In genomic region chr1:177984761-177985160, GRCh38 we compare ENCODE assay signal across 18 cellular contexts. TPM values are rescaled to one million over a fixed set of nuclear protein-coding genes. Genes with fewer than 3 reads are reported as not detected.
A peak's percentile ranks its signal among the peaks of the same experiment; 100 is the strongest.
DNase-seq lines count a peak whose midpoint lies in the region; ATAC-seq and TF ChIP-seq lines count a peak whose summit lies in the region.
"Had no signal": no experiment of that assay in that cellular context is flagged by ENCODE, and none has a peak within 500 bp of the region (broad histone marks: within the 10 kb centered on the region; RNA-seq: fewer than 3 reads in every experiment).

No MANE protein-coding gene starts in this region.

- TF ChIP-seq CTCF in mammary epithelial cell (conservative IDR thresholded peaks at IDR 0.05 in 1 of 2, IDR thresholded peaks at IDR 0.05 in 1 of 2; ENCODE audit: extremely low read depth in 1 of 2, insufficient read depth in 1 of 2, low read depth in 1 of 2, low read length in 2 of 2) (no peak), breast epithelium (IDR thresholded peaks at IDR 0.05) (no peak), hepatocyte (IDR thresholded peaks at IDR 0.05; ENCODE audit: poor library complexity) (no peak), heart left ventricle (IDR thresholded peaks at IDR 0.05) (no peak)

- H3K14ac ChIP-seq in neuronal stem cell (ENCODE audit: low read length): no peak overlapping the region

- no peaks in the 10 kb centered on the region for H3K36me3 ChIP-seq in mammary epithelial cell (ENCODE audit: insufficient read depth, low read length)
- H3K36me3 ChIP-seq in breast epithelium: no peaks in the 10 kb centered on the region
- H3K36me3 ChIP-seq in hepatocyte (replicated peaks; ENCODE audit: insufficient read depth, low read depth): no peaks in the 10 kb centered on the region
- no peaks in the 10 kb centered on the region for H3K36me3 ChIP-seq in neuronal stem cell (replicated peaks in 1 of 2; ENCODE audit: control insufficient read depth in 2 of 2, insufficient read depth in 2 of 2, low read length in 2 of 2)
- H3K36me3 ChIP-seq in heart left ventricle: no peaks in the 10 kb centered on the region
- H3K36me3 ChIP-seq: BE2C, MG63 had no signal

- no peak overlapping the region for H2BK15ac ChIP-seq in neuronal stem cell (ENCODE audit: low read length)

- no peak overlapping the region for H3K4me3 ChIP-seq in mammary epithelial cell (replicated peaks in 1 of 3; ENCODE audit: insufficient read depth in 1 of 3, low read depth in 2 of 3, low read length in 3 of 3)
- H3K4me3 ChIP-seq in breast epithelium: no peak overlapping the region
- no peak overlapping the region for H3K4me3 ChIP-seq in hepatocyte
- H3K4me3 ChIP-seq in neuronal stem cell (ENCODE audit: low read length in 2 of 2): no peak overlapping the region
- H3K4me3 ChIP-seq in heart left ventricle: no peak overlapping the region
- H3K4me3 ChIP-seq: GM12878, MG63, PC-9 had no signal

- H3K27me3 ChIP-seq in mammary epithelial cell (ENCODE audit: insufficient read depth, low read length) (no peaks in the 10 kb centered on the region), breast epithelium (no peaks in the 10 kb centered on the region), hepatocyte (no peaks in the 10 kb centered on the region), neuronal stem cell (ENCODE audit: control insufficient read depth in 3 of 3, insufficient read depth in 3 of 3, low read depth in 1 of 3, low read length in 3 of 3) (no peaks in the 10 kb centered on the region), heart left ventricle (no peaks in the 10 kb centered on the region)
- H3K27me3 ChIP-seq: BE2C, MG63 had no signal

- 0% methylated on average over 1 of the region's 1 CpG for WGBS in mammary epithelial cell (ENCODE audit: low coverage, missing lambda C conversion rate)
- WGBS in hepatocyte (ENCODE audit: low lambda C conversion rate, missing lambda C conversion rate): 77% methylated on average over 1 of the region's 1 CpG
- WGBS in neuronal stem cell (ENCODE audit: extremely low coverage in 2 of 2, insufficient read length in 2 of 2, insufficient replicate concordance in 1 of 2), 2 donors: no CpG with 5 or more reads among the region's 1 CpG
- WGBS in heart left ventricle, 4 donors: 75 to 100% (median 91%) methylated on average over 1 of the region's 1 CpG

- dilution Hi-C loops in mammary epithelial cell (cut with HindIII; ENCODE audit: low sequenced_read_pairs): no loop called here

- H2BK5ac ChIP-seq in neuronal stem cell (ENCODE audit: low read length): no peak overlapping the region

- DNase-seq in mammary epithelial cell (peak; percentile 52), breast epithelium (ENCODE audit: low spot score in 2 of 2) (no peak), hepatocyte (ENCODE audit: low spot score) (no peak), neuronal stem cell (ENCODE audit: low spot score) (no peak), foreskin melanocyte (no peak), heart left ventricle (no peak)
- DNase-seq: ACHN; BE2C; CD8-positive, alpha-beta memory T cell; DMS79; GDM1; KG1; NCI-H2029; PC-9 had no signal

- H2AK5ac ChIP-seq in neuronal stem cell (ENCODE audit: low read depth, low read length): no peak overlapping the region

- CTCF ChIA-PET in mammary epithelial cell (lab: Charles Lee; ENCODE audit: low non-redundant PET): interaction anchor here (0.7 kb wide), 1 partner anchor 110 kb away, joined by 4 read pairs; no protein-coding TSS in a partner anchor

- in situ Hi-C loops in mammary epithelial cell (cut with MboI; ENCODE audit: low sequenced_read_pairs in 2 of 2): no loop called here

- intact Hi-C loops in mammary epithelial cell (cut with micrococcal nuclease) (no loop called here), breast epithelium (cut with DNase I; ENCODE audit: low total_unique reads) (no loop called here), heart left ventricle (cut with DNase I) (loop anchor here in 1 of 10 donors (5.0 kb wide), 1 partner anchor 43 kb away; no protein-coding TSS in a partner anchor)

- H3K27ac ChIP-seq in mammary epithelial cell (ENCODE audit: insufficient read depth, low read depth, low read length): no peak overlapping the region
- H3K27ac ChIP-seq in breast epithelium: no peak overlapping the region
- no peak overlapping the region for H3K27ac ChIP-seq in hepatocyte
- H3K27ac ChIP-seq in neuronal stem cell (replicated peaks; ENCODE audit: low read length): no peak overlapping the region
- no peak overlapping the region for H3K27ac ChIP-seq in heart left ventricle
- H3K27ac ChIP-seq: 22Rv1, PC-9 had no signal

- ATAC-seq in HG03280 (IDR thresholded peaks at IDR 0.05; ENCODE audit: unreplicated experiment) (no peak), heart left ventricle (no peak)
- ATAC-seq: GM12878 had no signal

- H2AFZ ChIP-seq in mammary epithelial cell (ENCODE audit: low read depth, low read length) (peak overlapping the region; percentile 66), hepatocyte (peak overlapping the region; percentile 75), neuronal stem cell (ENCODE audit: low read length) (peak overlapping the region; percentile 60)
- H2AFZ ChIP-seq: PC-9 had no signal

- H4K91ac ChIP-seq in neuronal stem cell (ENCODE audit: low read depth, low read length, poor library complexity): no peak overlapping the region

- H4K20me1 ChIP-seq in mammary epithelial cell (ENCODE audit: insufficient read depth, low read length) (no peaks in the 10 kb centered on the region), hepatocyte (ENCODE audit: insufficient read depth, poor library complexity, severe bottlenecking) (no peaks in the 10 kb centered on the region)

- H3K79me1 ChIP-seq in neuronal stem cell (ENCODE audit: low read depth, low read length): no peaks in the 10 kb centered on the region

- H4K8ac ChIP-seq in neuronal stem cell (ENCODE audit: low read depth, low read length): no peak overlapping the region

- H3K9ac ChIP-seq in mammary epithelial cell (ENCODE audit: insufficient read depth, low read length) (no peak overlapping the region), neuronal stem cell (ENCODE audit: low read depth, low read length, poor library complexity) (no peak overlapping the region)

- H3K79me2 ChIP-seq in mammary epithelial cell (ENCODE audit: insufficient read depth, low read length): no peaks in the 10 kb centered on the region
- H3K79me2 ChIP-seq in hepatocyte: no peaks in the 10 kb centered on the region

- BruUV-seq in mammary epithelial cell (replicated peaks; lab: Mats Ljungman, UMichigan): no TSS peak

- H3K9me2 ChIP-seq in hepatocyte (replicated peaks; ENCODE audit: insufficient read depth): no peaks in the 10 kb centered on the region

- peaks cover 21% of the 10 kb centered on the region for H3K4me1 ChIP-seq in mammary epithelial cell (ENCODE audit: insufficient read depth, low read length)
- no peaks in the 10 kb centered on the region for H3K4me1 ChIP-seq in breast epithelium
- no peaks in the 10 kb centered on the region for H3K4me1 ChIP-seq in hepatocyte (ENCODE audit: insufficient read depth)
- peaks cover 0 to 4% of the 10 kb centered on the region in 2 donors for H3K4me1 ChIP-seq in neuronal stem cell (ENCODE audit: control insufficient read depth in 2 of 2, insufficient read depth in 1 of 2, low read depth in 1 of 2, low read length in 2 of 2)
- peaks cover 0 to 27% (median 5%) of the 10 kb centered on the region in 12 donors for H3K4me1 ChIP-seq in heart left ventricle
- H3K4me1 ChIP-seq: BE2C had no signal

- no peak overlapping the region for H3K18ac ChIP-seq in neuronal stem cell (ENCODE audit: low read length)

- no peak overlapping the region for H3K23ac ChIP-seq in neuronal stem cell (ENCODE audit: low read depth, low read length, poor library complexity)

- TF ChIP-seq POLR2A in breast epithelium (IDR thresholded peaks at IDR 0.05) (no peak), heart left ventricle (IDR thresholded peaks at IDR 0.05) (no peak)

- H3K4ac ChIP-seq in neuronal stem cell (ENCODE audit: low read length): no peak overlapping the region

- H3K9me3 ChIP-seq in mammary epithelial cell (replicated peaks; ENCODE audit: insufficient read depth, low read length): no peaks in the 10 kb centered on the region
- H3K9me3 ChIP-seq in breast epithelium: peaks cover 0 to 4% of the 10 kb centered on the region in 2 donors
- H3K9me3 ChIP-seq in hepatocyte (ENCODE audit: low read depth): no peaks in the 10 kb centered on the region
- H3K9me3 ChIP-seq in neuronal stem cell (replicated peaks in 1 of 2; ENCODE audit: control insufficient read depth in 2 of 2, insufficient read depth in 1 of 2, low read depth in 1 of 2, low read length in 2 of 2): no peaks in the 10 kb centered on the region
- peaks cover 0 to 9% (median 0%) of the 10 kb centered on the region in 12 donors for H3K9me3 ChIP-seq in heart left ventricle
- H3K9me3 ChIP-seq: BE2C had no signal

- H2BK120ac ChIP-seq in neuronal stem cell (ENCODE audit: low read depth, low read length): no peak overlapping the region

- H2BK12ac ChIP-seq in neuronal stem cell (ENCODE audit: low read length): no peak overlapping the region

- H3K4me2 ChIP-seq in mammary epithelial cell (ENCODE audit: insufficient read depth, low read depth, low read length) (peak overlapping the region; percentile 50), hepatocyte (no peak overlapping the region), neuronal stem cell (ENCODE audit: insufficient read depth, low read length, poor library complexity, severe bottlenecking) (no peak overlapping the region)
- H3K4me2 ChIP-seq: PC-9 had no signal

RNA-seq across cellular contexts. Expression of gene SEC16B, which starts 14.9 kb away (rescaled TPM):
- total RNA-seq in mammary epithelial cell: under 1 TPM in 1 of 2 donors, not detected in 1; 0.83 TPM
- polyA plus RNA-seq in mammary epithelial cell: 0.99 TPM
- polyA minus RNA-seq in mammary epithelial cell: 0.93 TPM
- total RNA-seq in breast epithelium: 1 to 10 TPM; 3.8 to 8.8 (median 4.8) TPM
- 8.4 and 8.5 TPM in 2 replicates for total RNA-seq in hepatocyte
- polyA plus RNA-seq in hepatocyte: 6.5 and 9.1 TPM in 2 replicates
- 0.95 TPM for polyA plus RNA-seq in neuronal stem cell (2013, experiment 1 of 2)
- 1.1 TPM for polyA plus RNA-seq in neuronal stem cell (2013, experiment 2 of 2)
- total RNA-seq in heart left ventricle: 1 to 10 TPM; 1.2 to 3.3 (median 2.3) TPM
- polyA plus RNA-seq in heart left ventricle: 1 to 10 TPM; 1.1 to 3.8 TPM
- total RNA-seq: CD8-positive, alpha-beta memory T cell had no signal
- polyA plus RNA-seq: CD8-positive, alpha-beta memory T cell had no signal
